In the genomic region with DNA sequence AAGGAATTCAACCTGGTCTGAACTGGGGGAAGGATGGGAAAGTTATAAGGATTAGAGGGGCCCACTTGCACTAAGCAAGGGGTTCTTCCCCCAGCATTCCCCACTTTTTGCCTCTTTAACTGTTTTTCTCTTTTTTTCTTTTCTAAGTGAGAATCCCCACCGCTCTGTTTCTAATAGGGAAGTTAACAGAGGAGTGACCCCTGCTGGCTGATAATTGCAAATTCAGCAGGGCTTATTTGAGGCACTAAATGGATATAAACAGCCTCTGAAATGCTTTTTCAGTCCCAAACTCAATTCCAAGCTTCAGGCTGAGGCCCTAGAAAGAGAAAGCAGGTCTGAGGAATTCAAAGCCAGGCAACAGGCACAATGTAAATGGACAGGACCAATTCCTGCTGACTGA, we compare ENCODE assay signal across 8 cellular contexts.
A peak's percentile ranks its signal among the peaks of the same experiment; 100 is the strongest.
DNase-seq lines count a peak whose midpoint lies in the region; ATAC-seq and TF ChIP-seq lines count a peak whose summit lies in the region.

No MANE protein-coding gene starts in this region.

- H3K27ac ChIP-seq in RWPE1: no peak overlapping the region

- peak; percentile 35 for TF ChIP-seq CTCF in AG04449 (IDR thresholded peaks at IDR 0.05; ENCODE audit: insufficient read depth, low read length, missing control alignments)
- peak; percentile 65 for TF ChIP-seq CTCF in GM12864 (IDR thresholded peaks at IDR 0.05; ENCODE audit: low read depth, low read length, missing control alignments)
- 0 out of 2 replicates have a peak, but pooled peaks have one; percentile 7 for TF ChIP-seq CTCF in RWPE1 (conservative IDR thresholded peaks at IDR 0.05; ENCODE audit: low read depth)
- peak; percentile 67 for TF ChIP-seq CTCF in fibroblast of pulmonary artery (IDR thresholded peaks at IDR 0.05; ENCODE audit: low read length, missing control alignments)

- CTCF ChIA-PET in AG04449 (lab: Yijun Ruan, JAX) (interaction anchor here (0.7 to 5.8 kb wide), 6 partner anchors 8 to 98 kb away, joined by 3 to 48 read pairs (median 7); a partner anchor contains a TSS), RWPE1 (lab: Yijun Ruan, JAX) (interaction anchor here (1.0 kb wide), 1 partner anchor 88 kb away, joined by 3 read pairs; no protein-coding TSS in a partner anchor)

- H3K4me3 ChIP-seq in AG04449 (ENCODE audit: low read depth, low read length): no peak overlapping the region
- no peak overlapping the region for H3K4me3 ChIP-seq in GM12864 (ENCODE audit: low read depth, low read length)
- no peak overlapping the region for H3K4me3 ChIP-seq in fibroblast of pulmonary artery (replicated peaks; ENCODE audit: low read depth, low read length)

- ATAC-seq in GM19463 (IDR thresholded peaks at IDR 0.05; ENCODE audit: unreplicated experiment) (no peak), HG02610 (IDR thresholded peaks at IDR 0.05; ENCODE audit: unreplicated experiment) (no peak), GM18519 (IDR thresholded peaks at IDR 0.05; ENCODE audit: low FRiP score, unreplicated experiment) (no peak)

- no peak for DNase-seq in AG04449 (ENCODE audit: low read depth, low spot score)
- DNase-seq in GM12864 (ENCODE audit: low read depth): no peak
- DNase-seq in RWPE1 (ENCODE audit: low spot score): no peak
- peak; percentile 60 for DNase-seq in fibroblast of pulmonary artery (ENCODE audit: low read depth)
- no peak for DNase-seq in NCI-H2029 treated with DMSO at 0.1 percent for 48 hours (lab: John Stamatoyannopoulos, UW)

- POLR2A ChIA-PET in AG04449 (lab: Yijun Ruan, JAX) (no interaction called here), RWPE1 (lab: Yijun Ruan, JAX; ENCODE audit: low non-redundant PET) (no interaction called here)

Comparison
In these comparisons a context has a peak if more than half of its experiments do, and no peak if none do; other contexts are left out.
1. CTCF ChIP-seq: peak in every context shown above with its lines; median percentile 67 in fibroblast of pulmonary artery; 65 in GM12864; 35 in AG04449; 7 in RWPE1.